In genomic region chr17:19004601-19005441, GRCh38 we compare ENCODE assay signal across 8 cellular contexts. TPM values are rescaled to one million over a fixed set of nuclear protein-coding genes. Genes with fewer than 3 reads are reported as not detected.
DNase-seq lines count a peak whose midpoint lies in the region; ATAC-seq and TF ChIP-seq lines count a peak whose summit lies in the region.

Gene FAM83G, minus strand, starts transcription at chr17:19004764. Its CDS starts 723 bp downstream, at chr17:19004041.

- peak within 1 kb of the TSS; percentile 49 for H3K4me3 ChIP-seq in lung

- peaks cover 16% of the 10 kb centered on the region for H3K27me3 Mint-ChIP-seq in activated CD4-positive, alpha-beta T cell treated with anti-CD3 and anti-CD28 coated beads, Interleukin-2, amount 10 ng/mL, durations not matched to agents 24 days and 14 days

- peak; percentile 90 for DNase-seq in GM10248 (ENCODE audit: extremely low spot score)
- peak; percentile 62 for DNase-seq in HCEC 1CT
- peak; percentile 5 for DNase-seq in NCI-H1105 treated with DMSO at 0.1 percent for 48 hours (lab: John Stamatoyannopoulos, UW)
- DNase-seq in activated CD4-positive, alpha-beta T cell treated with anti-CD3 and anti-CD28 coated beads, Interleukin-2, amount 10 ng/mL, durations not matched to agents 24 days and 14 days, result peak; percentile 94
- DNase-seq in dermis microvascular lymphatic vessel endothelial cell (ENCODE audit: low read depth in 2 of 2), result peak; percentile 30 to 79
- DNase-seq in lung (ENCODE audit: low spot score), result peak; percentile 81
- DNase-seq in stimulated activated CD8-positive, alpha-beta memory T cell treated with anti-CD3 and anti-CD28 coated beads, Interleukin-15, amount 100 ng/mL, for 24 hours (ENCODE audit: low read depth), result peak; percentile 72
- no peak for DNase-seq in Kasumi-1 (lab: John Stamatoyannopoulos, UW)

- H3K27ac Mint-ChIP-seq in activated CD4-positive, alpha-beta T cell treated with anti-CD3 and anti-CD28 coated beads, Interleukin-2, amount 10 ng/mL, durations not matched to agents 24 days and 14 days, result peak within 1 kb of the TSS; percentile 91

- WGBS in lung, 2 donors, result 18 to 31% methylated on average over 36 to 62 of the region's 62 CpGs

- H3K36me3 Mint-ChIP-seq in activated CD4-positive, alpha-beta T cell treated with anti-CD3 and anti-CD28 coated beads, Interleukin-2, amount 10 ng/mL, durations not matched to agents 24 days and 14 days (ENCODE audit: low read depth), result peaks cover 5% of the 10 kb centered on the region

- H3K9me3 Mint-ChIP-seq in activated CD4-positive, alpha-beta T cell treated with anti-CD3 and anti-CD28 coated beads, Interleukin-2, amount 10 ng/mL, durations not matched to agents 24 days and 14 days, result no peaks in the 10 kb centered on the region

- TF ChIP-seq CTCF in GM10248 (IDR thresholded peaks at IDR 0.05; ENCODE audit: control extremely low read depth, extremely low read depth, low read depth, missing control alignments), result no peak
- no peak for TF ChIP-seq CTCF in lung (IDR thresholded peaks at IDR 0.05; ENCODE audit: control extremely low read depth, extremely low read depth)

- H3K4me3 Mint-ChIP-seq in activated CD4-positive, alpha-beta T cell treated with anti-CD3 and anti-CD28 coated beads, Interleukin-2, amount 10 ng/mL, durations not matched to agents 24 days and 14 days, result peak within 1 kb of the TSS; percentile 90

- ATAC-seq in lung (ENCODE audit: insufficient read depth, low FRiP score), result peak; percentile 89

- intact Hi-C loops in activated CD4-positive, alpha-beta T cell treated with anti-CD3 and anti-CD28 coated beads, Interleukin-2, amount 10 ng/mL, durations not matched to agents 24 days and 14 days (cut with micrococcal nuclease), result loop anchor here (2.0 to 5.0 kb wide), 2 partner anchors 38 to 148 kb away; no protein-coding TSS in a partner anchor

- POLR2A ChIA-PET in GM10248 (lab: Yijun Ruan, JAX), result no interaction called here

- H3K4me1 ChIP-seq in lung (ENCODE audit: control insufficient read depth in 2 of 2, insufficient read depth in 2 of 2, low read length in 2 of 2), result peaks cover 0 to 3% of the 10 kb centered on the region in 2 donors

- peak within 1 kb of the TSS; percentile 82 to 87 for H3K27ac ChIP-seq in lung (ENCODE audit: low read depth in 1 of 2, low read length in 1 of 2)

- H3K9me3 ChIP-seq in lung (ENCODE audit: control insufficient read depth in 2 of 2, insufficient read depth in 1 of 2, low read length in 1 of 2), result no peaks in the 10 kb centered on the region

- H3K4me1 Mint-ChIP-seq in activated CD4-positive, alpha-beta T cell treated with anti-CD3 and anti-CD28 coated beads, Interleukin-2, amount 10 ng/mL, durations not matched to agents 24 days and 14 days, result peaks cover 21% of the 10 kb centered on the region

- H3K36me3 ChIP-seq in lung (ENCODE audit: control insufficient read depth in 2 of 2, insufficient read depth in 2 of 2, low read length in 2 of 2), result no peaks in the 10 kb centered on the region

- no peaks in the 10 kb centered on the region for H3K27me3 ChIP-seq in lung (ENCODE audit: control insufficient read depth, insufficient read depth)

- CTCF ChIA-PET in GM10248 (lab: Yijun Ruan, JAX), result interaction anchor here (1.1 to 4.7 kb wide), 3 partner anchors 19 to 50 kb away, joined by 3 to 28 read pairs (median 5); no protein-coding TSS in a partner anchor

RNA-seq across cellular contexts. Expression of gene FAM83G, which starts in this region (rescaled TPM):
- total RNA-seq in activated CD4-positive, alpha-beta T cell treated with anti-CD3 and anti-CD28 coated beads, Interleukin-2, amount 10 ng/mL, durations not matched to agents 24 days and 14 days, result 15.7 and 17.8 TPM in 2 replicates
- total RNA-seq in dermis microvascular lymphatic vessel endothelial cell, result 7.2 and 11.3 TPM in 2 replicates
- 10 to 100 TPM in 1 of 2 donors, 1 to 10 TPM in 1; 2.2 to 11.9 TPM for total RNA-seq in lung
- polyA plus RNA-seq in lung, result 1 to 10 TPM; 7.0 to 8.1 TPM

Comparison
In these comparisons a context has a peak if more than half of its experiments do, and no peak if none do; other contexts are left out.
1. DNase-seq: peak in GM10248 (single experiment), HCEC 1CT (single experiment), NCI-H1105 treated with DMSO at 0.1 percent for 48 hours (single experiment), activated CD4-positive, alpha-beta T cell treated with anti-CD3 and anti-CD28 coated beads, Interleukin-2, amount 10 ng/mL, durations not matched to agents 24 days and 14 days (single experiment), dermis microvascular lymphatic vessel endothelial cell (2 of 2), lung (single experiment) and stimulated activated CD8-positive, alpha-beta memory T cell treated with anti-CD3 and anti-CD28 coated beads, Interleukin-15, amount 100 ng/mL, for 24 hours (single experiment); none in Kasumi-1 (0 of 2).